8 cellular contexts compared by ENCODE assay signal in genomic region chr9:130714586-130715110, GRCh38. TPM values are rescaled to one million over a fixed set of nuclear protein-coding genes. Genes with fewer than 3 reads are reported as not detected.
DNase-seq lines count a peak whose midpoint lies in the region; TF ChIP-seq lines count a peak whose summit lies in the region.

No MANE protein-coding gene starts in this region.

- 3 to 5% methylated on average over 7 of the region's 7 CpGs for WGBS in GM23248 (ENCODE audit: low coverage in 1 of 2, low lambda C conversion rate in 2 of 2, missing lambda C conversion rate in 2 of 2), 2 experiments

- peak overlapping the region; percentile 94 for H3K4me2 ChIP-seq in GM23248 (ENCODE audit: unreplicated experiment)
- H3K4me2 ChIP-seq in skeletal muscle satellite cell (ENCODE audit: low read length), result peak overlapping the region; percentile 86

- H3K4me1 ChIP-seq in GM23248 (ENCODE audit: insufficient read depth) (peaks cover 6% of the 10 kb centered on the region; the same call in 1 of the 2 replicates), SJSA1 (replicated peaks) (peaks cover 27% of the 10 kb centered on the region), skeletal muscle satellite cell (ENCODE audit: control insufficient read depth, insufficient read depth, low read length) (peaks cover 20% of the 10 kb centered on the region)

- H3K27ac ChIP-seq in GM23248 (peak overlapping the region; percentile 89), SJSA1 (no peak overlapping the region)

- H3K9me3 ChIP-seq in GM23248 (ENCODE audit: low read depth) (no peaks in the 10 kb centered on the region), SJSA1 (replicated peaks) (no peaks in the 10 kb centered on the region), skeletal muscle satellite cell (replicated peaks; ENCODE audit: low read length) (no peaks in the 10 kb centered on the region)

- H3F3A ChIP-seq in GM23248 (ENCODE audit: insufficient read depth), result peaks cover 24% of the 10 kb centered on the region

- H3K9ac ChIP-seq in GM23248 (peak overlapping the region; percentile 91), skeletal muscle satellite cell (ENCODE audit: low read depth, low read length) (peak overlapping the region; percentile 98)

- no peaks in the 10 kb centered on the region for H3K9me2 ChIP-seq in GM23248 (ENCODE audit: insufficient read depth)

- H3K36me3 ChIP-seq in GM23248 (ENCODE audit: low read depth), result no peaks in the 10 kb centered on the region
- no peaks in the 10 kb centered on the region; the same call in 1 of the 2 replicates for H3K36me3 ChIP-seq in SJSA1
- H3K36me3 ChIP-seq in skeletal muscle satellite cell (ENCODE audit: insufficient read depth, low read length), result no peaks in the 10 kb centered on the region

- no peak for TF ChIP-seq CTCF in fibroblast of mammary gland (conservative IDR thresholded peaks at IDR 0.05; ENCODE audit: control insufficient read depth, insufficient read depth, low read depth, low read length)

- H3K4me3 ChIP-seq in GM23248, result peak overlapping the region; percentile 88
- H3K4me3 ChIP-seq in SJSA1, result peak overlapping the region; percentile 71
- peak overlapping the region; percentile 66 for H3K4me3 ChIP-seq in fibroblast of mammary gland (ENCODE audit: control insufficient read depth, low read depth, low read length)
- H3K4me3 ChIP-seq in skeletal muscle satellite cell (ENCODE audit: low read length), result peak overlapping the region; percentile 94

- DNase-seq in GM23248, result peak; percentile 27
- DNase-seq in SJSA1 (ENCODE audit: low read depth in 1 of 2, low spot score in 2 of 2), result no peak
- peak; percentile 35 for DNase-seq in fibroblast of mammary gland (ENCODE audit: low read depth)
- no peak for DNase-seq in iPS-NIHi11 (ENCODE audit: low spot score)
- no peak for DNase-seq in SK-N-DZ (ENCODE audit: low spot score)
- DNase-seq in occipital lobe (lab: John Stamatoyannopoulos, UW), result no peak
- DNase-seq in AG08395 (ENCODE audit: low spot score), result no peak

- H4K20me1 ChIP-seq in GM23248 (ENCODE audit: insufficient read depth), result no peaks in the 10 kb centered on the region

- H3K27me3 ChIP-seq in GM23248 (replicated peaks; ENCODE audit: insufficient read depth) (no peaks in the 10 kb centered on the region), SJSA1 (replicated peaks) (no peaks in the 10 kb centered on the region), skeletal muscle satellite cell (ENCODE audit: control insufficient read depth, insufficient read depth, low read length) (no peaks in the 10 kb centered on the region)

- peaks cover 67% of the 10 kb centered on the region for H3K79me2 ChIP-seq in GM23248 (ENCODE audit: insufficient read depth)

- in situ Hi-C loops in GM23248 (cut with MboI), result no loop called here

- peak overlapping the region; percentile 51 for H2AFZ ChIP-seq in GM23248

RNA-seq across cellular contexts. Expression of gene EXOSC2, which starts 21.1 kb away (rescaled TPM):
- 18.1 and 21.6 TPM in 2 replicates for total RNA-seq in GM23248 (2014; rRNA removed; shearing (Covaris generic))
- polyA plus RNA-seq in GM23248 (2016; fragmentation: Nextera tagmentation; extraction: Ambion mirVana), result 16.1 and 17.2 TPM in 2 replicates
- total RNA-seq in SJSA1 (2014; rRNA removed; shearing (Covaris generic)), result 25.9 and 41.5 TPM in 2 replicates
- 42.1 and 42.2 TPM in 2 replicates for total RNA-seq in skeletal muscle satellite cell (2012; rRNA removed)
- 90.2 and 99.1 TPM in 2 replicates for polyA plus RNA-seq in SK-N-DZ (2014; cell fraction: cytosol; rRNA removed)
- polyA plus RNA-seq in SK-N-DZ (2014; cell fraction: nucleus; rRNA removed), result 96.0 and 99.5 TPM in 2 replicates
- 53.5 TPM for total RNA-seq in occipital lobe

RNA-seq across cellular contexts. Expression of gene PRDM12, which starts 50.3 kb away (rescaled TPM):
- total RNA-seq in GM23248 (2014; rRNA removed; shearing (Covaris generic)), result not detected in 2 replicates
- not detected in 2 replicates for polyA plus RNA-seq in GM23248 (2016; fragmentation: Nextera tagmentation; extraction: Ambion mirVana)
- not detected in 2 replicates for total RNA-seq in SJSA1 (2014; rRNA removed; shearing (Covaris generic))
- total RNA-seq in skeletal muscle satellite cell (2012; rRNA removed), result not detected in 2 replicates
- polyA plus RNA-seq in SK-N-DZ (2014; cell fraction: cytosol; rRNA removed), result 0.21 TPM in 1 of 2 replicates, not detected in the other
- polyA plus RNA-seq in SK-N-DZ (2014; cell fraction: nucleus; rRNA removed), result 0.08 TPM in 1 of 2 replicates, not detected in the other
- total RNA-seq in occipital lobe, result not detected

Comparison
In these comparisons a context has a peak if more than half of its experiments do, and no peak if none do; other contexts are left out.
1. DNase-seq: peak in GM23248 (single experiment) and fibroblast of mammary gland (single experiment); none in SJSA1 (0 of 2), iPS-NIHi11 (single experiment), SK-N-DZ (single experiment), occipital lobe (single experiment) and AG08395 (single experiment).
2. Peak in every context shown above with its lines, with median percentiles within 50 percentile points of each other: H3K4me3 ChIP-seq.